8 cellular contexts compared by ENCODE assay signal in the genomic region with DNA sequence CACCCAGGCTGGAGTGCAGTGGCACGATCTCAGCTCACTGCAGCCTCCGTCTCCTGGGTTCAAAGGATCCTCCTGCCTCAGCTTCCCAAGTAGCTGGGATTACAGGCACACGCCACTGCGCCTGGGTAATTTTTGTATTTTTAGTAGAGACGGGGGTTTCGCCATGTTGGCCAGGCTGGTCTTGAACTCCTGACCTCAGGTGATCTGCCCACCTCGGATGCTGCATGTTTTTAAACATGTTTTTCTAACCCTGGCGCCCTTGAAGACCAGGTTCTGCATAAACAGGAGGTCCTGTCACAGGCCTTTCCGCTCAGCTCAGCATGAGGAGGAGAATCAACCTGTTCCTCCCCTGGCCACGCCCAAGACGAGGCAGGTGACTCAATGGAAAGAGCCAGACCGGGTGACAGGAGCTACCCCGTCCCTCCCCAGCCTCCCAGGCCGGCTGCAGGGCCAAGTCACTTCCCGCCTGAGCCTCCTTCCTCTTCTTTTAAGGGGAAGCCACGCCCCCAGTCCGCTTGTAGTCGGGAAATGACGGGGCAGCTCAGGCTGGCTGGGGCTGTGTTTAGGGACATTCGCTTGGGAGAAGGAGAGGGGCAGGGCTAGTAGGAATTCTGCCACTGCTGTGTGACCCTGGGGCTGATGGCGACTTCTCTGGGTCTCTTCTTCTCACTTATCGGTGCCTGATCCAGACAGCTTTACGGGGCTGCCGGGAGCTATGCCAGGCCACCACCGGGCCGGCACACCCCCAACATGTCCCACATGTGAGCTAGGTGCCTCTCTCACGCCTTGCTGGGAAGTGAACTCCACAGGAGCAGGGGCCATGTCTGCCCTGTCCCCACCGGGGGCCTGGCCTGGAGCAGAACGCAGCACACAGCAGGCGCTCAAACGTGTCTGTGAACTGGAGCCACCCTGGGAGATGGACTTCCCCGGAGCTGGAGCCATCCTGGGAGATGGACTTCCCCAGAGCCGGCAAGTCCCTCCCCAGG.
DNase-seq lines count a peak whose midpoint lies in the region; ATAC-seq lines count a peak whose summit lies in the region.

No MANE protein-coding gene starts in this region.

- ATAC-seq in GM21447 (IDR thresholded peaks at IDR 0.05; ENCODE audit: unreplicated experiment): peak; percentile 57

- H3K27ac ChIP-seq in substantia nigra (ENCODE audit: low read depth, low read length, poor library complexity, severe bottlenecking): peak overlapping the region; percentile 65

- DNase-seq in AML-193 (lab: John Stamatoyannopoulos, UW) (peak; percentile 94 to 95), NCI-H69 (lab: John Stamatoyannopoulos, UW) (peak; percentile 36), activated T-cell treated with anti-CD3 and anti-CD28 coated beads for 4 hours (peak; percentile 85), fibroblast of gingiva (ENCODE audit: low read depth) (peak; percentile 15), nucleus accumbens (lab: John Stamatoyannopoulos, UW) (peak in 32 of 56 donors; percentile 15 to 70 (median 43)), substantia nigra (lab: John Stamatoyannopoulos, UW) (peak in 34 of 49 donors; percentile 10 to 82 (median 54)), NCI-H510A (lab: John Stamatoyannopoulos, UW) (no peak)
